In the genomic region with DNA sequence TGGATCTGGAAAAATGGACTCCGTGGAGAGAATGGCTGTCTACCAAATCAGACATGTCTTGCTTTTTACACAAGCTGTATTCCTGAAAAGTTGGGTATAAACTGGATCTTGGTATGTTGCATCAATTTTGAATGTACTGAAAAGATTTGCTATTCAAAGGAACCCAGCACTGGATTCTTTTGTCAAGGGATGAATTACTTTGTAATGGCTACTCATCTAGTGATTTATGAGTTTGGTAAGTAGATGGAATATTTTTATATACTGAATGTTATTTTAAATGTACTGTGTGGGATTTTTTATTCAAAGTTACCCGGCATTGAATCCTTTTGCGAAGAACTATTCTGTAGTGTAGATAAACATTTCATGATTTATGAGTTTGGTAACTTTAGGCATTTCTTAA, we compare ENCODE assay signal across 26 cellular contexts.
DNase-seq lines count a peak whose midpoint lies in the region; ATAC-seq, FAIRE-seq and TF ChIP-seq lines count a peak whose summit lies in the region.
"Had no signal": no experiment of that assay in that cellular context is flagged by ENCODE, and none has a peak within 500 bp of the region (broad histone marks: within the 10 kb centered on the region; RNA-seq: fewer than 3 reads in every experiment).

No MANE protein-coding gene starts in this region.

- intact Hi-C loops in K562 (cut with micrococcal nuclease) (no loop called here), transverse colon (cut with DNase I; ENCODE audit: low total_unique reads) (no loop called here)

- no peak for TF ChIP-seq RAD21 in K562 (CRISPR knock-in tag; conservative IDR thresholded peaks at IDR 0.05 in 1 of 2, IDR thresholded peaks at IDR 0.05 in 1 of 2)

- no peak for TF ChIP-seq POLR2A in K562 (conservative IDR thresholded peaks at IDR 0.05)
- no peak for TF ChIP-seq POLR2A in transverse colon (IDR thresholded peaks at IDR 0.05)

- FAIRE-seq in K562 (lab: Jason Lieb, UNC), result no peak
- FAIRE-seq: kidney had no signal

- peaks cover 5% of the 10 kb centered on the region for H3K27me3 Mint-ChIP-seq in HFFc6 (ENCODE audit: insufficient read depth)

- H3K27ac ChIP-seq in K562 (ENCODE audit: extremely low read depth, low read depth, low read length) (no peak overlapping the region), muscle layer of colon (ENCODE audit: low read depth, low read length) (peak overlapping the region; percentile 75), transverse colon (peak overlapping the region; percentile 69 to 83 (median 76))
- H3K27ac ChIP-seq: right atrium auricular region had no signal

- H3K9me3 Mint-ChIP-seq in HFFc6, result no peaks in the 10 kb centered on the region
- H3K9me3 Mint-ChIP-seq: activated naive CD4-positive, alpha-beta T cell treated with anti-CD3 and anti-CD28 coated beads, Interleukin-2, amount 10 ng/mL, durations not matched to agents 7 days and 5 days; CD4-positive, alpha-beta memory T cell; T-helper 1 cell treated with Interleukin-12 subunit alpha and Interleukin-12 subunit beta and Interleukin-4 antibody, amounts not matched to agents 30 μg/mL and 1 μg/mL, for 36 hours had no signal

- H3K4me1 ChIP-seq in K562 (replicated peaks in 1 of 2; ENCODE audit: control insufficient read depth in 2 of 2, insufficient read depth in 2 of 2, low read length in 2 of 2), result peaks cover 0 to 18% of the 10 kb centered on the region in 2 experiments; a peak in 3 of 5 replicates
- peaks cover 86% of the 10 kb centered on the region for H3K4me1 ChIP-seq in muscle layer of colon (ENCODE audit: insufficient read depth, low read length)
- H3K4me1 ChIP-seq in transverse colon, result peaks cover 11 to 28% (median 19%) of the 10 kb centered on the region in 4 donors

- H3K4me3 Mint-ChIP-seq in HFFc6, result peak overlapping the region; percentile 55; the same call in 1 of the 2 replicates
- H3K4me3 Mint-ChIP-seq: activated naive CD4-positive, alpha-beta T cell treated with anti-CD3 and anti-CD28 coated beads, Interleukin-2, amount 10 ng/mL, durations not matched to agents 7 days and 5 days; CD4-positive, alpha-beta memory T cell; T-helper 1 cell treated with Interleukin-12 subunit alpha and Interleukin-12 subunit beta and Interleukin-4 antibody, amounts not matched to agents 30 μg/mL and 1 μg/mL, for 36 hours had no signal

- H3K4me2 ChIP-seq in K562 (ENCODE audit: insufficient read depth, low read length), result no peak overlapping the region

- H3K4me1 Mint-ChIP-seq in HFFc6 (ENCODE audit: low read depth), result peaks cover 90% of the 10 kb centered on the region
- H3K4me1 Mint-ChIP-seq: activated naive CD4-positive, alpha-beta T cell treated with anti-CD3 and anti-CD28 coated beads, Interleukin-2, amount 10 ng/mL, durations not matched to agents 7 days and 5 days; CD4-positive, alpha-beta memory T cell had no signal

- H3K27ac Mint-ChIP-seq in HFFc6, result peak overlapping the region; percentile 87
- H3K27ac Mint-ChIP-seq: activated naive CD4-positive, alpha-beta T cell treated with anti-CD3 and anti-CD28 coated beads, Interleukin-2, amount 10 ng/mL, durations not matched to agents 7 days and 5 days; T-helper 1 cell treated with Interleukin-12 subunit alpha and Interleukin-12 subunit beta and Interleukin-4 antibody, amounts not matched to agents 30 μg/mL and 1 μg/mL, for 36 hours had no signal

- CTCF ChIA-PET in K562 (lab: Yijun Ruan, JAX; ENCODE audit: low intra/inter-chr PET ratio), result no interaction called here

- no peaks in the 10 kb centered on the region for H4K20me1 ChIP-seq in K562 (replicated peaks; ENCODE audit: control insufficient read depth, insufficient read depth, low read length)

- WGBS in K562 (ENCODE audit: insufficient coverage, low coverage, missing lambda C conversion rate), result 17% methylated on average over 3 of the region's 3 CpGs
- WGBS in transverse colon (ENCODE audit: low coverage in 1 of 2), 2 donors, result 59 to 81% methylated on average over 2 to 3 of the region's 3 CpGs

- DNase-seq in HFFc6 (peak; percentile 71), K562 (ENCODE audit: extremely low read depth in 1 of 4, low spot score in 3 of 4) (no peak), transverse colon (no peak), T-helper 1 cell (no peak), NCI-H82 (lab: John Stamatoyannopoulos, UW) (no peak)
- no peak for DNase-seq in stimulated activated CD4-positive, alpha-beta T cell treated with anti-CD3 and anti-CD28 coated beads, Interleukin-1b, Interleukin-23, amount 100 ng/mL, for 48 hours
- DNase-seq: activated CD4-positive, alpha-beta T cell treated with anti-CD3 and anti-CD28 coated beads for 4 hours; activated naive CD4-positive, alpha-beta T cell treated with anti-CD3 and anti-CD28 coated beads, Interleukin-2, amount 10 ng/mL, durations not matched to agents 7 days and 5 days; aorta; CD4-positive, alpha-beta memory T cell; cerebellar nuclear complex; DMS153; effector CD8-positive, alpha-beta T cell; GDM1; Kasumi-1; kidney; mammary epithelial cell; NCI-H187; NCI-H2227 treated with DMSO at 0.1 percent for 48 hours; NCI-H748 treated with DMSO at 0.1 percent for 48 hours; OCI-M1; SHP77 had no signal

- peaks cover 46% of the 10 kb centered on the region for H3K36me3 Mint-ChIP-seq in HFFc6 (ENCODE audit: low read depth)
- H3K36me3 Mint-ChIP-seq: activated naive CD4-positive, alpha-beta T cell treated with anti-CD3 and anti-CD28 coated beads, Interleukin-2, amount 10 ng/mL, durations not matched to agents 7 days and 5 days; CD4-positive, alpha-beta memory T cell had no signal

- no TSS peak for BruUV-seq in K562 (replicated peaks; lab: Mats Ljungman, UMichigan)

- no peaks in the 10 kb centered on the region for H3K27me3 ChIP-seq in K562 (ENCODE audit: control insufficient read depth in 2 of 2, insufficient read depth in 2 of 2, low read length in 2 of 2)
- H3K27me3 ChIP-seq in muscle layer of colon (ENCODE audit: control insufficient read depth in 1 of 2, insufficient read depth in 2 of 2, low read length in 2 of 2), result no peaks in the 10 kb centered on the region
- no peaks in the 10 kb centered on the region for H3K27me3 ChIP-seq in transverse colon
- H3K27me3 ChIP-seq: right atrium auricular region had no signal

- H3K9me3 ChIP-seq in K562 (replicated peaks; ENCODE audit: control insufficient read depth, insufficient read depth, low read depth, low read length) (no peaks in the 10 kb centered on the region), muscle layer of colon (ENCODE audit: low read length) (no peaks in the 10 kb centered on the region), transverse colon (no peaks in the 10 kb centered on the region)
- H3K9me3 ChIP-seq: right atrium auricular region had no signal

- ATAC-seq in K562, result no peak
- ATAC-seq: esophagus mucosa had no signal

- H2AFZ ChIP-seq in K562 (ENCODE audit: low read depth, low read length), result no peak overlapping the region

- H3K79me2 ChIP-seq in K562 (ENCODE audit: control insufficient read depth, insufficient read depth, low read length), result no peaks in the 10 kb centered on the region

- no peaks in the 10 kb centered on the region for H3K9me1 ChIP-seq in K562 (ENCODE audit: control insufficient read depth, insufficient read depth, low read length)

- in situ Hi-C loops in K562 (cut with MboI) (no loop called here), transverse colon (cut with MboI; ENCODE audit: low pct_ligation_motif_present in 1 of 4, low pct_unique_long_range_greater_than_20kb in 1 of 4, low sequenced_read_pairs in 3 of 4) (no loop called here)

- POLR2A ChIA-PET in K562 (lab: Yijun Ruan, JAX), result interaction anchor here (0.9 kb wide), 1 partner anchor 20 kb away, joined by 3 read pairs; no protein-coding TSS in a partner anchor

- H3K36me3 ChIP-seq in K562 (ENCODE audit: control insufficient read depth, insufficient read depth, low read length) (no peaks in the 10 kb centered on the region), muscle layer of colon (ENCODE audit: insufficient read depth, low read length) (peaks cover 4% of the 10 kb centered on the region), transverse colon (no peaks in the 10 kb centered on the region)
- H3K36me3 ChIP-seq: right atrium auricular region had no signal

- H3K9ac ChIP-seq in K562 (ENCODE audit: insufficient read depth in 1 of 2, low read depth in 2 of 2, low read length in 2 of 2) (no peak overlapping the region), muscle layer of colon (ENCODE audit: low read length) (peak overlapping the region; percentile 2)

- no peak for TF ChIP-seq CTCF in HFFc6 (IDR thresholded peaks at IDR 0.05)
- no peak for TF ChIP-seq CTCF in K562 (IDR thresholded peaks at IDR 0.05 in 2 of 3, conservative IDR thresholded peaks at IDR 0.05 in 1 of 3; ENCODE audit: insufficient read depth in 2 of 3, low read depth in 1 of 3, low read length in 3 of 3)
- no peak for TF ChIP-seq CTCF in transverse colon (IDR thresholded peaks at IDR 0.05)

- TF ChIP-seq EP300 in K562 (IDR thresholded peaks at IDR 0.05; ENCODE audit: low read length) (no peak), transverse colon (IDR thresholded peaks at IDR 0.05; ENCODE audit: low read depth) (no peak)

- no peak overlapping the region for H3K4me3 ChIP-seq in K562
- no peak overlapping the region for H3K4me3 ChIP-seq in muscle layer of colon (ENCODE audit: low read depth in 1 of 2, low read length in 2 of 2)
- H3K4me3 ChIP-seq in transverse colon, result no peak overlapping the region
- H3K4me3 ChIP-seq: right atrium auricular region had no signal

TF ChIP-seq in K562, 482 proteins besides CTCF, POLR2A, EP300 and RAD21:
- TF ChIP-seq, protein P1, sequence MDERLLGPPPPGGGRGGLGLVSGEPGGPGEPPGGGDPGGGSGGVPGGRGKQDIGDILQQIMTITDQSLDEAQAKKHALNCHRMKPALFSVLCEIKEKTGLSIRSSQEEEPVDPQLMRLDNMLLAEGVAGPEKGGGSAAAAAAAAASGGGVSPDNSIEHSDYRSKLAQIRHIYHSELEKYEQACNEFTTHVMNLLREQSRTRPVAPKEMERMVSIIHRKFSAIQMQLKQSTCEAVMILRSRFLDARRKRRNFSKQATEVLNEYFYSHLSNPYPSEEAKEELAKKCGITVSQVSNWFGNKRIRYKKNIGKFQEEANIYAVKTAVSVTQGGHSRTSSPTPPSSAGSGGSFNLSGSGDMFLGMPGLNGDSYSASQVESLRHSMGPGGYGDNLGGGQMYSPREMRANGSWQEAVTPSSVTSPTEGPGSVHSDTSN (CRISPR knock-in tag; IDR thresholded peaks at IDR 0.05; ENCODE audit: low read depth), result no peak
- TF ChIP-seq, protein P1 (tag; conservative IDR thresholded peaks at IDR 0.05; ENCODE audit: low read depth), result peak; percentile 56; the same call in 1 of the 2 replicates
- no peak for TF ChIP-seq NR3C1 (CRISPR knock-in tag; IDR thresholded peaks at IDR 0.05)
